ENCODE assay signal across 26 cellular contexts in genomic region chr7:39430441-39430840, GRCh38.
DNase-seq lines count a peak whose midpoint lies in the region; ATAC-seq, FAIRE-seq and TF ChIP-seq lines count a peak whose summit lies in the region.
"Had no signal": no experiment of that assay in that cellular context is flagged by ENCODE, and none has a peak within 500 bp of the region (broad histone marks: within the 10 kb centered on the region; RNA-seq: fewer than 3 reads in every experiment).

No MANE protein-coding gene starts in this region.

- H3K4me3 ChIP-seq in H1 (ENCODE audit: extremely low read depth in 1 of 4, insufficient read depth in 2 of 4, low read depth in 3 of 4, low read length in 4 of 4): no peak overlapping the region
- no peak overlapping the region for H3K4me3 ChIP-seq in mesenchymal stem cell (ENCODE audit: insufficient read depth in 1 of 2, low read depth in 1 of 2, low read length in 2 of 2)
- H3K4me3 ChIP-seq: A549; BLaER1 treated with 17β-estradiol and CSF1 and Interleukin-3, amounts not matched to agents 10 nM and 100 nM; GM12878; GM23248 had no signal

- no peak for TF ChIP-seq EP300 in H1 (IDR thresholded peaks at IDR 0.05; ENCODE audit: borderline replicate concordance in 1 of 2, low read depth in 2 of 2, low read length in 2 of 2)

- peak; percentile 36 for ATAC-seq in stimulated activated naive CD8-positive, alpha-beta T cell treated with anti-CD3 and anti-CD28 coated beads, Interleukin-15, Interleukin-2, amounts not matched to agents 100 U/mL and 50 U/mL, for 24 hours
- ATAC-seq in HG03520 (IDR thresholded peaks at IDR 0.05; ENCODE audit: unreplicated experiment): no peak
- no peak for ATAC-seq in left lobe of liver
- ATAC-seq in effector memory CD8-positive, alpha-beta T cell (replicated peaks): no peak
- ATAC-seq: A549, HCT116 had no signal

- no peaks in the 10 kb centered on the region for H3K79me2 ChIP-seq in H1 (ENCODE audit: control insufficient read depth in 1 of 2, insufficient read depth in 2 of 2, low read length in 2 of 2)

- no peaks in the 10 kb centered on the region for H3K9me3 ChIP-seq in H1 (ENCODE audit: insufficient read depth in 2 of 2, low read depth in 1 of 2, low read length in 1 of 2)
- no peaks in the 10 kb centered on the region for H3K9me3 ChIP-seq in mesenchymal stem cell (ENCODE audit: control insufficient read depth, low read length)
- H3K9me3 ChIP-seq: A549, BE2C had no signal

- H2BK12ac ChIP-seq in H1 (ENCODE audit: low read depth, low read length) (no peak overlapping the region), mesenchymal stem cell (ENCODE audit: low read length in 2 of 2) (no peak overlapping the region)

- WGBS in H1 (ENCODE audit: extremely low coverage in 1 of 2, insufficient coverage in 1 of 2, insufficient read length in 1 of 2, insufficient replicate concordance in 2 of 2, low coverage in 1 of 2, low lambda C conversion rate in 2 of 2, missing lambda C conversion rate in 1 of 2), 2 experiments: 92% methylated on average over 6 of the region's 6 CpGs; no CpG with 5 or more reads in 1 of the 2 experiments
- 94% methylated on average over 6 of the region's 6 CpGs for WGBS in mesenchymal stem cell

- no peak overlapping the region for H4K5ac ChIP-seq in H1 (ENCODE audit: insufficient read length, low read depth, low read length)

- no peaks in the 10 kb centered on the region for H3K9me3 Mint-ChIP-seq in effector memory CD8-positive, alpha-beta T cell
- H3K9me3 Mint-ChIP-seq: CD4-positive, alpha-beta T cell; H9 had no signal

- no peak for TF ChIP-seq CTCF in H1 (IDR thresholded peaks at IDR 0.05; ENCODE audit: control extremely low read depth in 1 of 3, insufficient read depth in 1 of 3, low read depth in 1 of 3, low read length in 3 of 3)

- H3K79me1 ChIP-seq in H1 (ENCODE audit: low read depth, low read length) (no peaks in the 10 kb centered on the region), mesenchymal stem cell (replicated peaks; ENCODE audit: low read length, poor library complexity, severe bottlenecking) (no peaks in the 10 kb centered on the region)

- no peak overlapping the region for H2BK120ac ChIP-seq in H1 (replicated peaks; ENCODE audit: low read depth, low read length)
- H2BK120ac ChIP-seq in mesenchymal stem cell (ENCODE audit: low read depth, low read length): no peak overlapping the region

- peaks cover 31 to 42% of the 10 kb centered on the region in 2 donors for H3K27me3 Mint-ChIP-seq in effector memory CD8-positive, alpha-beta T cell
- H3K27me3 Mint-ChIP-seq: CD4-positive, alpha-beta T cell had no signal

- no peak overlapping the region for H3K27ac ChIP-seq in H1 (ENCODE audit: low read depth, low read length)
- H3K27ac ChIP-seq in mesenchymal stem cell (ENCODE audit: low read length, poor library complexity, severe bottlenecking): no peak overlapping the region
- H3K27ac ChIP-seq: A549; BLaER1 treated with 17β-estradiol and CSF1 and Interleukin-3, amounts not matched to agents 10 nM and 100 nM; GM23248 had no signal

- CTCF ChIA-PET in H1 (lab: Charles Lee; ENCODE audit: partially characterized antibody): interaction anchor here (0.6 kb wide), 1 partner anchor 17 kb away, joined by 3 read pairs; no protein-coding TSS in a partner anchor

- no peak for TF ChIP-seq POLR2A in H1 (IDR thresholded peaks at IDR 0.05; ENCODE audit: control extremely low read depth in 1 of 2, low read depth in 2 of 2, low read length in 2 of 2)

- H3K14ac ChIP-seq in H1 (ENCODE audit: insufficient read length): no peak overlapping the region
- no peak overlapping the region for H3K14ac ChIP-seq in mesenchymal stem cell (ENCODE audit: low read length in 2 of 2)

- no peak for TF ChIP-seq RAD21 in H1 (IDR thresholded peaks at IDR 0.05 in 1 of 2, conservative IDR thresholded peaks at IDR 0.05 in 1 of 2; ENCODE audit: low read depth in 2 of 2, low read length in 2 of 2)

- H3K27me3 ChIP-seq in H1 (replicated peaks in 1 of 4; ENCODE audit: control insufficient read depth in 3 of 4, extremely low read depth in 1 of 4, insufficient read depth in 3 of 4, low read length in 3 of 4) (no peaks in the 10 kb centered on the region), mesenchymal stem cell (ENCODE audit: control insufficient read depth in 1 of 2, insufficient read depth in 1 of 2, low read length in 2 of 2) (peaks cover 0 to 10% of the 10 kb centered on the region in 2 experiments)
- H3K27me3 ChIP-seq: BLaER1 treated with 17β-estradiol and CSF1 and Interleukin-3, amounts not matched to agents 10 nM and 100 nM had no signal

- H4K8ac ChIP-seq in H1 (ENCODE audit: extremely low read depth, insufficient read depth, low read length) (0 out of 2 replicates have a peak overlapping the region, but pooled peaks have one; percentile 32), mesenchymal stem cell (ENCODE audit: low read length) (no peak overlapping the region)

- no peak overlapping the region for H3K9ac ChIP-seq in H1 (replicated peaks in 1 of 4; ENCODE audit: extremely low read depth in 1 of 4, low read depth in 3 of 4, low read length in 3 of 4)
- no peak overlapping the region for H3K9ac ChIP-seq in mesenchymal stem cell (ENCODE audit: low read length)
- H3K9ac ChIP-seq: BLaER1 treated with 17β-estradiol and CSF1 and Interleukin-3, amounts not matched to agents 10 nM and 100 nM; GM23248 had no signal

- H2AFZ ChIP-seq in H1 (ENCODE audit: low read length): no peak overlapping the region
- H2AFZ ChIP-seq in mesenchymal stem cell (ENCODE audit: low read depth, low read length): no peak overlapping the region
- H2AFZ ChIP-seq: GM23248 had no signal

- peaks cover 0 to 11% (median 3%) of the 10 kb centered on the region in 4 experiments; a peak in 6 of 7 replicates for H3K4me1 ChIP-seq in H1 (replicated peaks in 1 of 4; ENCODE audit: control insufficient read depth in 3 of 4, insufficient read depth in 4 of 4, low read length in 3 of 4)
- peaks cover 5% of the 10 kb centered on the region for H3K4me1 ChIP-seq in mesenchymal stem cell (ENCODE audit: control insufficient read depth, insufficient read depth, low read depth, low read length)
- H3K4me1 ChIP-seq: BE2C had no signal

- H3K4me1 Mint-ChIP-seq in effector memory CD8-positive, alpha-beta T cell (ENCODE audit: low read depth in 2 of 2): no peaks in the 10 kb centered on the region
- H3K4me1 Mint-ChIP-seq: CD8-positive, alpha-beta memory T cell had no signal

- FAIRE-seq in H1 (lab: Jason Lieb, UNC): no peak
- FAIRE-seq: A549, D721Med, GM12878, GM19239 had no signal

- H3K4me2 ChIP-seq in H1 (ENCODE audit: insufficient read depth in 1 of 2, low read depth in 2 of 2, low read length in 2 of 2): no peak overlapping the region
- no peak overlapping the region for H3K4me2 ChIP-seq in mesenchymal stem cell (ENCODE audit: low read length, poor library complexity, severe bottlenecking)
- H3K4me2 ChIP-seq: A549 had no signal

- no peak overlapping the region for H3K27ac Mint-ChIP-seq in effector memory CD8-positive, alpha-beta T cell
- H3K27ac Mint-ChIP-seq: CD14-positive monocyte; CD4-positive, alpha-beta T cell; H9 had no signal

- H3K23ac ChIP-seq in H1 (ENCODE audit: insufficient read length) (no peak overlapping the region), mesenchymal stem cell (ENCODE audit: low read length in 2 of 2) (no peak overlapping the region)

- H2AK5ac ChIP-seq in H1 (ENCODE audit: low read depth, low read length): no peak overlapping the region
- peak overlapping the region; percentile 25 for H2AK5ac ChIP-seq in mesenchymal stem cell (ENCODE audit: low read length, severe bottlenecking)

- no peak overlapping the region for H2BK15ac ChIP-seq in H1 (ENCODE audit: low read length)
- H2BK15ac ChIP-seq in mesenchymal stem cell (ENCODE audit: low read depth, poor library complexity, severe bottlenecking): no peak overlapping the region

- no peak overlapping the region for H3K18ac ChIP-seq in H1 (ENCODE audit: extremely low read depth, low read length)
- no peak overlapping the region for H3K18ac ChIP-seq in mesenchymal stem cell (ENCODE audit: low read depth in 1 of 2, low read length in 2 of 2)

- H2BK5ac ChIP-seq in H1 (ENCODE audit: low read depth, low read length): no peak overlapping the region
- no peak overlapping the region for H2BK5ac ChIP-seq in mesenchymal stem cell (ENCODE audit: low read depth, low read length, poor library complexity, severe bottlenecking)

- POLR2A ChIA-PET in H1 (lab: Charles Lee; ENCODE audit: partially characterized antibody): no interaction called here

- H3K23me2 ChIP-seq in H1 (ENCODE audit: low read depth, low read length): no peaks in the 10 kb centered on the region; the same call in 1 of the 2 replicates

- H4K20me1 ChIP-seq in H1 (replicated peaks in 1 of 2; ENCODE audit: control insufficient read depth in 1 of 2, insufficient read depth in 2 of 2, low read length in 2 of 2): no peaks in the 10 kb centered on the region
- H4K20me1 ChIP-seq: BLaER1 treated with 17β-estradiol and CSF1 and Interleukin-3, amounts not matched to agents 10 nM and 100 nM had no signal

- H4K91ac ChIP-seq in H1 (replicated peaks; ENCODE audit: insufficient read length, low read length) (no peak overlapping the region), mesenchymal stem cell (ENCODE audit: low read length) (no peak overlapping the region)

- DNase-seq in H1 (ENCODE audit: low read depth in 1 of 2, low spot score in 2 of 2): no peak
- no peak for DNase-seq in mesenchymal stem cell
- no peak for DNase-seq in stimulated activated naive CD8-positive, alpha-beta T cell treated with anti-CD3 and anti-CD28 coated beads, Interleukin-15, Interleukin-2, amounts not matched to agents 100 U/mL and 50 U/mL, for 24 hours
- no peak for DNase-seq in left lobe of liver (ENCODE audit: low spot score)
- no peak for DNase-seq in NCI-H510A (lab: John Stamatoyannopoulos, UW)
- DNase-seq in effector memory CD8-positive, alpha-beta T cell: no peak
- DNase-seq: 8988T; ACHN; AML-193; BE2C; CD4-positive, alpha-beta T cell; CD8-positive, alpha-beta memory T cell; DMS 273 treated with DMSO at 0.1 percent for 48 hours; DMS79; EL; GDM1; GM23248; H9 had no signal

- no peak overlapping the region for H3K56ac ChIP-seq in H1 (replicated peaks; ENCODE audit: insufficient read length, low read depth, low read length)

- H3K4ac ChIP-seq in H1 (replicated peaks; ENCODE audit: insufficient read length, low read depth, low read length) (no peak overlapping the region), mesenchymal stem cell (ENCODE audit: low read depth in 1 of 2, low read length in 2 of 2) (no peak overlapping the region)

- no peaks in the 10 kb centered on the region for H3K36me3 Mint-ChIP-seq in effector memory CD8-positive, alpha-beta T cell (ENCODE audit: insufficient read depth)
- H3K36me3 Mint-ChIP-seq: CD14-positive monocyte; CD8-positive, alpha-beta memory T cell had no signal

- H3K4me3 Mint-ChIP-seq in effector memory CD8-positive, alpha-beta T cell: no peak overlapping the region
- H3K4me3 Mint-ChIP-seq: CD14-positive monocyte; CD4-positive, alpha-beta T cell; CD8-positive, alpha-beta memory T cell; H9 had no signal

- H3K36me3 ChIP-seq in H1 (ENCODE audit: control insufficient read depth in 2 of 4, insufficient read depth in 4 of 4, low read length in 3 of 4) (no peaks in the 10 kb centered on the region), mesenchymal stem cell (ENCODE audit: control insufficient read depth in 1 of 2, insufficient read depth in 2 of 2, low read depth in 1 of 2, low read length in 2 of 2) (no peaks in the 10 kb centered on the region)
- H3K36me3 ChIP-seq: BE2C; BLaER1 treated with 17β-estradiol and CSF1 and Interleukin-3, amounts not matched to agents 10 nM and 100 nM had no signal

- H2BK20ac ChIP-seq in H1 (ENCODE audit: low read length): no peak overlapping the region
